Comparison of ENCODE assay signal across 24 cellular contexts in the genomic region with DNA sequence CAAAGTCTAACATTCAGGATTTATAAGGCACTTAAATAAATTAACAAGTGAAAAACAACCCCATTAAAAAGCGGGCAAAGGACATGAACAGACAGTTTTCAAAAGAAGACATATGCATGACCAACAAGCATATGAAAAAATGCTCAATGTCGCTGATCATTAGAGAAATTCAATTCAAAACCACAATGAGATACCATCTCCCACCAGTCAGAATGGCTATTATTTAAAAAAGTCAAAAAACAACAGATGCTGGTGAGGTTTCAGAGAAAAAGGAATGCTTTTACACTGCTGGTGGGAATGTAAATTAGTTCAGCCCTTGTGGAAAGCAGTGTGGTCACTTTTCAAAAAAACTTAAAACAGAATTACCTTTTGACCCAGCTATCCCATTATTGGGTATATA.
"Had no signal": no experiment of that assay in that cellular context is flagged by ENCODE, and none has a peak within 500 bp of the region (broad histone marks: within the 10 kb centered on the region; RNA-seq: fewer than 3 reads in every experiment).

No MANE protein-coding gene starts in this region.

- H3K4me3 Mint-ChIP-seq: dendritic cell treated with granulocyte-macrophage colony-stimulating factor and Interleukin-4, amounts not matched to agents 40 ng/mL and 50 ng/mL, for 4 days; memory B cell; natural killer cell; neural crest cell; stimulated activated effector memory CD8-positive, alpha-beta T cell treated with anti-CD3 and anti-CD28 coated beads, Interleukin-12 subunit alpha, Interleukin-12 subunit beta, amount 100 ng/mL, for 72 hours had no signal

- H3K4me3 ChIP-seq: colonic mucosa, esophagus squamous epithelium, gastrocnemius medialis, lung, right atrium auricular region, stomach, thyroid gland, vagina had no signal

- H3K27ac Mint-ChIP-seq: dendritic cell treated with granulocyte-macrophage colony-stimulating factor and Interleukin-4, amounts not matched to agents 40 ng/mL and 50 ng/mL, for 4 days; memory B cell; natural killer cell; progenitor cell of endocrine pancreas; stimulated activated effector memory CD8-positive, alpha-beta T cell treated with anti-CD3 and anti-CD28 coated beads, Interleukin-12 subunit alpha, Interleukin-12 subunit beta, amount 100 ng/mL, for 72 hours had no signal

- H3K4me1 ChIP-seq: colonic mucosa, gastrocnemius medialis, parathyroid adenoma, right atrium auricular region had no signal

- H3K4me1 Mint-ChIP-seq: memory B cell; natural killer cell; neural crest cell; stimulated activated effector memory CD8-positive, alpha-beta T cell treated with anti-CD3 and anti-CD28 coated beads, Interleukin-12 subunit alpha, Interleukin-12 subunit beta, amount 100 ng/mL, for 72 hours had no signal

- H3K36me3 Mint-ChIP-seq: natural killer cell; stimulated activated effector memory CD8-positive, alpha-beta T cell treated with anti-CD3 and anti-CD28 coated beads, Interleukin-12 subunit alpha, Interleukin-12 subunit beta, amount 100 ng/mL, for 72 hours had no signal

- DNase-seq: colonic mucosa; effector memory CD4-positive, alpha-beta T cell; erythroblast; esophagus squamous epithelium; gastrocnemius medialis; head of caudate nucleus; natural killer cell; stimulated activated CD4-positive, alpha-beta T cell treated with anti-CD3 and anti-CD28 coated beads, Interleukin-2, amount 100 ng/mL, for 24 hours; stimulated activated CD4-positive, alpha-beta T cell treated with anti-CD3 and anti-CD28 coated beads, Interleukin-4, amount 100 ng/mL, for 24 hours; stimulated activated naive CD4-positive, alpha-beta T cell treated with Interleukin-2 at 50 U/mL for 16 hours; stomach; thyroid gland; trophoblast cell had no signal

- H3K36me3 ChIP-seq: colonic mucosa, esophagus squamous epithelium, gastrocnemius medialis, neutrophil, right atrium auricular region, stomach, thyroid gland, vagina had no signal

- H3K27ac ChIP-seq: colonic mucosa, esophagus squamous epithelium, gastrocnemius medialis, neutrophil, parathyroid adenoma, right atrium auricular region, stomach, thyroid gland had no signal

- H3K9me3 Mint-ChIP-seq: dendritic cell treated with granulocyte-macrophage colony-stimulating factor and Interleukin-4, amounts not matched to agents 40 ng/mL and 50 ng/mL, for 4 days; stimulated activated effector memory CD8-positive, alpha-beta T cell treated with anti-CD3 and anti-CD28 coated beads, Interleukin-12 subunit alpha, Interleukin-12 subunit beta, amount 100 ng/mL, for 72 hours had no signal

- H3K27me3 ChIP-seq: colonic mucosa, esophagus squamous epithelium, gastrocnemius medialis, right atrium auricular region, stomach, thyroid gland, vagina had no signal

- H3K27me3 Mint-ChIP-seq: dendritic cell treated with granulocyte-macrophage colony-stimulating factor and Interleukin-4, amounts not matched to agents 40 ng/mL and 50 ng/mL, for 4 days; progenitor cell of endocrine pancreas had no signal

- H3K9me3 ChIP-seq: colonic mucosa, esophagus squamous epithelium, gastrocnemius medialis, neutrophil, thyroid gland, vagina had no signal

- ATAC-seq: gastrocnemius medialis; natural killer cell; sciatic nerve; stimulated activated effector memory CD8-positive, alpha-beta T cell treated with anti-CD3 and anti-CD28 coated beads, Interleukin-12 subunit alpha, Interleukin-12 subunit beta, amount 100 ng/mL, for 72 hours had no signal
